18 cellular contexts compared by ENCODE assay signal in the genomic region with DNA sequence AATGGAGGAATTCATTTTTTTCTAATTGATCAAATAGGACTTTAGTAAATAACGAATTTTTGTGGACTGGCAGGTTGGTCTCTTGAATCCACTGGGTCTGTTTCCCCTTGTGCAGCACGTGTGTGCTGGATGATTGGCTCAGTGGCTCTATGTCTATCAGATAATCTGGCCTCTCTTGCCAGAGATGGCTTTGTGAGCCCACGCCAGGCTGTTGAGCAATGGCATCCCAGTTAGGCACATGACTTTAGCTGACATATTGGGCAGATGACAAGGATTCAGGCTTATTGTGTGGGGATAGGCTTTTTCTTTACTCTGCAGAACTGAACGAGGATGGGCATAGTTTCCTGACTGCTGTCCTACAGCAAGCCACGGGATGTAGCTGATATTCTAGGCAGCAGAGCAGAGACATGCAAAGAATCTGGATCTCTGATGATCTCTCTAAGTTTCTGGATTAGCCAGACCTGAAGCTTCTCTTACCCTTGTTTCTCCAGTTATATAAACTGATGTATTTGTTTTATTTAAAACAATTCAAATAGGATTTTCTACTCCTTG.
DNase-seq lines count a peak whose midpoint lies in the region; ATAC-seq and TF ChIP-seq lines count a peak whose summit lies in the region.
"Had no signal": no experiment of that assay in that cellular context is flagged by ENCODE, and none has a peak within 500 bp of the region (broad histone marks: within the 10 kb centered on the region; RNA-seq: fewer than 3 reads in every experiment).

No MANE protein-coding gene starts in this region.

- no peak overlapping the region for H2AFZ ChIP-seq in PC-9

- POLR2A ChIA-PET in PC-9 (lab: Charles Lee; ENCODE audit: unreplicated experiment) (interaction anchor here (0.7 kb wide), 2 partner anchors 148 to 162 kb away, joined by 5 to 6 read pairs; no protein-coding TSS in a partner anchor), RWPE1 (lab: Yijun Ruan, JAX; ENCODE audit: low non-redundant PET) (no interaction called here)

- 31 to 43% (median 32%) methylated on average over 5 of the region's 5 CpGs for WGBS in psoas muscle, 3 donors
- 45 to 47% methylated on average over 5 of the region's 5 CpGs for WGBS in tibial nerve, 2 donors

- TF ChIP-seq POLR2A in tibial nerve (IDR thresholded peaks at IDR 0.05), result no peak

- H3K4me2 ChIP-seq in PC-9, result peak overlapping the region; percentile 63
- H3K4me2 ChIP-seq: BLaER1 treated with 17β-estradiol and CSF1 and Interleukin-3, amounts not matched to agents 10 nM and 100 nM had no signal

- H3K9me3 ChIP-seq in PC-9 (ENCODE audit: insufficient read depth, low read depth) (no peaks in the 10 kb centered on the region), psoas muscle (no peaks in the 10 kb centered on the region), tibial nerve (no peaks in the 10 kb centered on the region)
- H3K9me3 ChIP-seq: BLaER1 treated with 17β-estradiol and CSF1 and Interleukin-3, amounts not matched to agents 10 nM and 100 nM; lower lobe of right lung; upper lobe of left lung had no signal

- BruUV-seq in PC-9 (replicated peaks; lab: Mats Ljungman, UMichigan), result no TSS peak

- H3K4me1 ChIP-seq in PC-9 (replicated peaks; ENCODE audit: insufficient read depth) (peaks cover 54% of the 10 kb centered on the region), psoas muscle (peaks cover 22% of the 10 kb centered on the region), tibial nerve (peaks cover 0 to 59% (median 28%) of the 10 kb centered on the region in 4 donors)
- H3K4me1 ChIP-seq: BLaER1 treated with 17β-estradiol and CSF1 and Interleukin-3, amounts not matched to agents 10 nM and 100 nM; lower lobe of right lung; upper lobe of left lung had no signal

- H3F3A ChIP-seq in PC-9 (ENCODE audit: insufficient read depth, low read depth), result peaks cover 22% of the 10 kb centered on the region; the same call in 1 of the 2 replicates

- H4K20me1 ChIP-seq in PC-9 (ENCODE audit: insufficient read depth), result no peaks in the 10 kb centered on the region

- peak in 1 of 2 donors; percentile 53 for TF ChIP-seq EP300 in tibial nerve (IDR thresholded peaks at IDR 0.05)

- CTCF ChIA-PET in PC-9 (lab: Charles Lee) (no interaction called here), RWPE1 (lab: Yijun Ruan, JAX) (no interaction called here)

- no peak overlapping the region for H3K27ac ChIP-seq in PC-9
- H3K27ac ChIP-seq in psoas muscle, result peak overlapping the region; percentile 67
- no peak overlapping the region for H3K27ac ChIP-seq in RWPE1
- peak overlapping the region in 2 of 4 donors; percentile 58 to 72 for H3K27ac ChIP-seq in tibial nerve
- H3K27ac ChIP-seq: BLaER1 treated with 17β-estradiol and CSF1 and Interleukin-3, amounts not matched to agents 10 nM and 100 nM; coronary artery; lower lobe of right lung; upper lobe of left lung had no signal

- peak; percentile 68 to 88 (median 83) for ATAC-seq in psoas muscle
- ATAC-seq: naive thymus-derived CD8-positive, alpha-beta T cell had no signal

- H3K79me2 ChIP-seq in PC-9 (ENCODE audit: low read depth), result no peaks in the 10 kb centered on the region

- no peak overlapping the region for H3K4me3 ChIP-seq in PC-9
- H3K4me3 ChIP-seq in fibroblast of villous mesenchyme (ENCODE audit: low read depth, low read length), result no peak overlapping the region
- no peak overlapping the region for H3K4me3 ChIP-seq in psoas muscle
- H3K4me3 ChIP-seq in tibial nerve, result no peak overlapping the region
- H3K4me3 ChIP-seq: BLaER1 treated with 17β-estradiol and CSF1 and Interleukin-3, amounts not matched to agents 10 nM and 100 nM; coronary artery; lower lobe of right lung; upper lobe of left lung had no signal

- DNase-seq in DMS 273 treated with DMSO at 0.1 percent for 48 hours (lab: John Stamatoyannopoulos, UW) (peak; percentile 26), PC-9 (no peak), fibroblast of villous mesenchyme (ENCODE audit: low read depth) (peak; percentile 60), psoas muscle (peak; percentile 40 to 59), cortex of kidney (lab: John Stamatoyannopoulos, UW) (no peak), NK-92 (lab: John Stamatoyannopoulos, UW; ENCODE audit: unreplicated experiment) (no peak), RWPE1 (ENCODE audit: low spot score) (no peak), tibial nerve (ENCODE audit: low spot score in 2 of 2) (no peak)
- DNase-seq: activated CD4-positive, alpha-beta T cell treated with anti-CD3 and anti-CD28 coated beads, Interleukin-2, amount 50 U/mL, for 48 hours; amniotic stem cell; GOT3; lower lobe of right lung; naive thymus-derived CD8-positive, alpha-beta T cell; NCI-H1930; NCI-H82; upper lobe of left lung had no signal

- TF ChIP-seq CTCF in PC-9 (conservative IDR thresholded peaks at IDR 0.05) (no peak), fibroblast of villous mesenchyme (IDR thresholded peaks at IDR 0.05; ENCODE audit: insufficient read depth, low read depth, low read length) (no peak), psoas muscle (IDR thresholded peaks at IDR 0.05) (no peak), RWPE1 (conservative IDR thresholded peaks at IDR 0.05; ENCODE audit: low read depth) (no peak), tibial nerve (IDR thresholded peaks at IDR 0.05) (no peak)

- H3K36me3 ChIP-seq in PC-9 (ENCODE audit: low read depth) (no peaks in the 10 kb centered on the region), psoas muscle (ENCODE audit: insufficient read depth in 1 of 2, low read depth in 1 of 2) (no peaks in the 10 kb centered on the region), tibial nerve (no peaks in the 10 kb centered on the region)
- H3K36me3 ChIP-seq: BLaER1 treated with 17β-estradiol and CSF1 and Interleukin-3, amounts not matched to agents 10 nM and 100 nM; lower lobe of right lung; upper lobe of left lung had no signal

- intact Hi-C loops in PC-9 (cut with micrococcal nuclease; ENCODE audit: unreplicated experiment), result no loop called here
- intact Hi-C loops in psoas muscle (cut with DNase I), result no loop called here

- no peaks in the 10 kb centered on the region for H3K9me2 ChIP-seq in PC-9 (ENCODE audit: insufficient read depth)

- H3K27me3 ChIP-seq in PC-9 (ENCODE audit: insufficient read depth, low read depth) (no peaks in the 10 kb centered on the region), psoas muscle (ENCODE audit: insufficient read depth in 3 of 3, low read length in 2 of 3) (no peaks in the 10 kb centered on the region), tibial nerve (no peaks in the 10 kb centered on the region)
- H3K27me3 ChIP-seq: BLaER1 treated with 17β-estradiol and CSF1 and Interleukin-3, amounts not matched to agents 10 nM and 100 nM; upper lobe of left lung had no signal

Comparison
In these comparisons a context has a peak if more than half of its experiments do, and no peak if none do; other contexts are left out.
1. DNase-seq: peak in DMS 273 treated with DMSO at 0.1 percent for 48 hours (single experiment), fibroblast of villous mesenchyme (single experiment) and psoas muscle (2 of 2); none in PC-9 (0 of 2), cortex of kidney (single experiment), NK-92 (single experiment), RWPE1 (single experiment) and tibial nerve (0 of 2).